In the genomic region with DNA sequence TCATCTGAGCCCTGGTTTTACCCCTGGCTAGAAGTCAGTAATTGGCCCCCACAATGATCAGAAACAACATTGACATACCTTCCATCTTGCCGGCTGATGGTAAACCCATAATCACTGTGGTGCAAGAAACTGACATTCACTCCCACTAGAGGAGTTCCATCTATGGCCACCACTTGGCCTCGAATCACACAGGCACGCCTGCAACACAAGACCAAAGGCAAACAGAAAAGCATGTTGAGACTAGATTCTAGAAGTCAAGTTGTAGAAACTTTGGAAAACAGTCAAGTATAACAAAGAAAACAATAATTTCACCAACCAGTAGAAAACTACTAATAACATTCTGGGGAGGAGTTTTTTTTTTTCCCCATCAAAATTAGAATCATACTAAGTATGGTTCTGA, we compare ENCODE assay signal across 18 cellular contexts.
DNase-seq lines count a peak whose midpoint lies in the region; FAIRE-seq and TF ChIP-seq lines count a peak whose summit lies in the region.
"Had no signal": no experiment of that assay in that cellular context is flagged by ENCODE, and none has a peak within 500 bp of the region (broad histone marks: within the 10 kb centered on the region; RNA-seq: fewer than 3 reads in every experiment).

No MANE protein-coding gene starts in this region.

- no peak overlapping the region for H3K4me3 Mint-ChIP-seq in astrocyte (ENCODE audit: unreplicated experiment)
- H3K4me3 Mint-ChIP-seq: CD4-positive, alpha-beta memory T cell had no signal

- intact Hi-C loops in esophagus squamous epithelium (cut with DNase I), result no loop called here

- H3K4me1 ChIP-seq in astrocyte (ENCODE audit: insufficient read depth, low read length), result no peaks in the 10 kb centered on the region
- no peaks in the 10 kb centered on the region for H3K4me1 ChIP-seq in keratinocyte (ENCODE audit: control insufficient read depth, extremely low read depth, insufficient read depth, low read length)
- H3K4me1 ChIP-seq in esophagus squamous epithelium, result peaks cover 0 to 5% (median 0%) of the 10 kb centered on the region in 3 donors
- H3K4me1 ChIP-seq: Caco-2 had no signal

- no peaks in the 10 kb centered on the region for H3K27me3 Mint-ChIP-seq in astrocyte (ENCODE audit: low read depth, unreplicated experiment)

- H3K4me3 ChIP-seq in astrocyte (ENCODE audit: insufficient read depth, low read depth, low read length), result no peak overlapping the region
- no peak overlapping the region for H3K4me3 ChIP-seq in bronchial epithelial cell (ENCODE audit: low read depth, low read length)
- no peak overlapping the region for H3K4me3 ChIP-seq in keratinocyte (ENCODE audit: control insufficient read depth in 2 of 3, extremely low read depth in 1 of 3, insufficient read depth in 2 of 3, low read depth in 1 of 3, low read length in 3 of 3)
- H3K4me3 ChIP-seq in esophagus squamous epithelium, result no peak overlapping the region
- H3K4me3 ChIP-seq: GM23248 had no signal

- no peak for TF ChIP-seq POLR2A in esophagus squamous epithelium (IDR thresholded peaks at IDR 0.05)

- no peak overlapping the region for H3K4me2 ChIP-seq in astrocyte (ENCODE audit: low read length)
- no peak overlapping the region for H3K4me2 ChIP-seq in keratinocyte (ENCODE audit: control insufficient read depth, extremely low read depth, insufficient read depth, low read depth, low read length)

- no peak overlapping the region for H3K27ac Mint-ChIP-seq in astrocyte (ENCODE audit: unreplicated experiment)

- no peak overlapping the region for H3K27ac ChIP-seq in astrocyte (ENCODE audit: low read depth, low read length)
- H3K27ac ChIP-seq in keratinocyte (ENCODE audit: control insufficient read depth, insufficient read depth, low read length), result no peak overlapping the region
- H3K27ac ChIP-seq in esophagus squamous epithelium, result no peak overlapping the region
- H3K27ac ChIP-seq: GM23248 had no signal

- H3K36me3 ChIP-seq in astrocyte (ENCODE audit: insufficient read depth, low read length) (no peaks in the 10 kb centered on the region), bronchial epithelial cell (ENCODE audit: control insufficient read depth, insufficient read depth, low read length) (no peaks in the 10 kb centered on the region), keratinocyte (ENCODE audit: control insufficient read depth in 2 of 2, extremely low read depth in 1 of 2, insufficient read depth in 2 of 2, low read length in 2 of 2) (no peaks in the 10 kb centered on the region), esophagus squamous epithelium (no peaks in the 10 kb centered on the region)

- dilution Hi-C loops in keratinocyte (cut with MboI; ENCODE audit: extremely low pct_ligation_motif_present, low sequenced_read_pairs), result no loop called here

- H3K36me3 Mint-ChIP-seq in astrocyte (ENCODE audit: low read depth, unreplicated experiment), result no peaks in the 10 kb centered on the region
- H3K36me3 Mint-ChIP-seq: CD4-positive, alpha-beta memory T cell had no signal

- H3K9me1 ChIP-seq in keratinocyte (ENCODE audit: control insufficient read depth, extremely low read depth, insufficient read depth, low read length), result no peaks in the 10 kb centered on the region

- no peaks in the 10 kb centered on the region for H3K4me1 Mint-ChIP-seq in astrocyte (ENCODE audit: low read depth, unreplicated experiment)
- H3K4me1 Mint-ChIP-seq: CD4-positive, alpha-beta memory T cell had no signal

- H3K9ac ChIP-seq in astrocyte (ENCODE audit: low read length), result no peak overlapping the region
- H3K9ac ChIP-seq in keratinocyte (ENCODE audit: control insufficient read depth, extremely low read depth, insufficient read depth, low read length), result no peak overlapping the region
- H3K9ac ChIP-seq: GM23248 had no signal

- H3K9me3 ChIP-seq in astrocyte (ENCODE audit: insufficient read depth, low read depth, low read length) (no peaks in the 10 kb centered on the region), keratinocyte (ENCODE audit: control insufficient read depth, low read depth, low read length) (no peaks in the 10 kb centered on the region), esophagus squamous epithelium (no peaks in the 10 kb centered on the region)
- H3K9me3 ChIP-seq: Caco-2 had no signal

- TF ChIP-seq CTCF in astrocyte (IDR thresholded peaks at IDR 0.05; ENCODE audit: insufficient read depth, low read depth, low read length) (no peak), bronchial epithelial cell (IDR thresholded peaks at IDR 0.05; ENCODE audit: insufficient read depth, low read length, severe bottlenecking) (no peak), keratinocyte (optimal IDR thresholded peaks at IDR 0.05 in 1 of 3, IDR thresholded peaks at IDR 0.05 in 1 of 3, conservative IDR thresholded peaks at IDR 0.05 in 1 of 3; ENCODE audit: extremely low read depth in 1 of 3, insufficient read depth in 2 of 3, low read length in 3 of 3) (no peak), esophagus squamous epithelium (IDR thresholded peaks at IDR 0.05) (no peak)

- no peaks in the 10 kb centered on the region for H3K27me3 ChIP-seq in astrocyte (ENCODE audit: insufficient read depth, low read length)
- no peaks in the 10 kb centered on the region for H3K27me3 ChIP-seq in bronchial epithelial cell (ENCODE audit: control insufficient read depth, insufficient read depth, low read length)
- H3K27me3 ChIP-seq in keratinocyte (ENCODE audit: control insufficient read depth, extremely low read depth, insufficient read depth, low read length), result no peaks in the 10 kb centered on the region
- H3K27me3 ChIP-seq in esophagus squamous epithelium, result no peaks in the 10 kb centered on the region

- H2AFZ ChIP-seq in astrocyte (ENCODE audit: low read depth, low read length) (no peak overlapping the region), keratinocyte (ENCODE audit: control insufficient read depth, low read length) (no peak overlapping the region)
- H2AFZ ChIP-seq: GM23248 had no signal

- 11 to 40% methylated on average over 3 of the region's 3 CpGs for WGBS in esophagus squamous epithelium, 2 donors

- DNase-seq in astrocyte (ENCODE audit: low read depth) (no peak), bronchial epithelial cell (ENCODE audit: low read depth) (peak; percentile 65), keratinocyte (ENCODE audit: low read depth, low spot score) (no peak), NK-92 (lab: John Stamatoyannopoulos, UW; ENCODE audit: unreplicated experiment) (no peak), esophagus squamous epithelium (lab: John Stamatoyannopoulos, UW) (no peak)
- no peak for DNase-seq in stimulated activated naive CD4-positive, alpha-beta T cell treated with Interleukin-2 at 50 U/mL for 16 hours (lab: John Stamatoyannopoulos, UW)
- DNase-seq: C1 segment of cervical spinal cord; Caco-2; CD4-positive, alpha-beta memory T cell; DMS153; DND-41; GM23248; H7; HCEC 1CT had no signal

- H3K9me3 Mint-ChIP-seq in astrocyte (ENCODE audit: unreplicated experiment), result no peaks in the 10 kb centered on the region

- H3K79me2 ChIP-seq in astrocyte (ENCODE audit: insufficient read depth, low read length) (no peaks in the 10 kb centered on the region), keratinocyte (ENCODE audit: control insufficient read depth, insufficient read depth, low read length) (no peaks in the 10 kb centered on the region)

- no peaks in the 10 kb centered on the region for H4K20me1 ChIP-seq in astrocyte (ENCODE audit: insufficient read depth, low read length)
- no peaks in the 10 kb centered on the region for H4K20me1 ChIP-seq in keratinocyte (ENCODE audit: control insufficient read depth, extremely low read depth, insufficient read depth, low read length)

- FAIRE-seq in astrocyte (lab: Jason Lieb, UNC), result peak; percentile 60
- no peak for FAIRE-seq in bronchial epithelial cell (lab: Jason Lieb, UNC)
- FAIRE-seq in keratinocyte (lab: Jason Lieb, UNC), result peak; percentile 29
- FAIRE-seq: G401.6, GM12892, GM19239, H1 had no signal
